Comparison of ENCODE assay signal across 19 cellular contexts in the genomic region with DNA sequence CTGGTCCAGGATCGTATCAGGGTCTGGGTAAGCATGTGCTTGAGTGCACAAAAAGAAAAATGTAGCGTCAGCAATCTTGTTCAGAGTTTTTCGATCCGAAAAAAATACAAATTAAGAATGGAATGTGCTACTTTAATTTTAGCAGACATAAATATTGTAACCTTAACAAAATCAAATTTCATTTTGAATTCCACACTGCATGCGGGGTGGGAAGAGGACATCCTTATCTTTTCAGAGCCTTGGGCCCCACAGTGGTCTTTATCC.
DNase-seq lines count a peak whose midpoint lies in the region; ATAC-seq, FAIRE-seq and TF ChIP-seq lines count a peak whose summit lies in the region.
"Had no signal": no experiment of that assay in that cellular context is flagged by ENCODE, and none has a peak within 500 bp of the region (broad histone marks: within the 10 kb centered on the region; RNA-seq: fewer than 3 reads in every experiment).

No MANE protein-coding gene starts in this region.

- DNase-seq in HepG2 (ENCODE audit: low spot score): no peak
- no peak for DNase-seq in right lobe of liver
- DNase-seq in endothelial cell of umbilical vein (ENCODE audit: low read depth, low spot score): no peak
- DNase-seq in psoas muscle: no peak
- no peak for DNase-seq in effector memory CD4-positive, alpha-beta T cell
- no peak for DNase-seq in progenitor cell of endocrine pancreas (ENCODE audit: low spot score, unreplicated experiment)
- no peak for DNase-seq in smooth muscle cell (lab: John Stamatoyannopoulos, UW; ENCODE audit: unreplicated experiment)
- DNase-seq: NCI-H1417, NCI-H187 treated with DMSO at 0.1 percent for 48 hours, NCI-H345, NCI-H526, SIG-M5 had no signal

- no TSS peak for BruUV-seq in HepG2 (replicated peaks; lab: Mats Ljungman, UMichigan)
- no TSS peak for BruUV-seq in endothelial cell of umbilical vein (replicated peaks; lab: Mats Ljungman, UMichigan)

- CTCF ChIA-PET in HepG2 (lab: Yijun Ruan, JAX; ENCODE audit: low intra/inter-chr PET ratio, low total read pairs) (no interaction called here), endothelial cell of umbilical vein (lab: Charles Lee) (interaction anchor here (0.9 to 2.9 kb wide), 6 partner anchors 9 to 531 kb away, joined by 3 to 34 read pairs (median 6); partner anchors contain the start of genes SLC38A6 and TRMT5)

- TF ChIP-seq EP300 in HepG2 (IDR thresholded peaks at IDR 0.05; ENCODE audit: low read depth in 2 of 2, low read length in 2 of 2) (no peak), HepG2 (CRISPR knock-in tag; IDR thresholded peaks at IDR 0.05; ENCODE audit: borderline replicate concordance) (no peak)

- H3K27ac Mint-ChIP-seq in progenitor cell of endocrine pancreas: no peak overlapping the region
- H3K27ac Mint-ChIP-seq: B cell had no signal

- in situ Hi-C loops in HepG2 (cut with HindIII; ENCODE audit: extremely low pct_ligation_motif_present, low pct_unique_long_range_greater_than_20kb): loop anchor here (25.0 kb wide), 1 partner anchor 150 kb away; no protein-coding TSS in a partner anchor

- H3K27me3 ChIP-seq in HepG2 (ENCODE audit: control insufficient read depth in 1 of 2, insufficient read depth in 2 of 2, low read length in 2 of 2) (peaks cover 0 to 4% of the 10 kb centered on the region in 2 experiments; a peak in 2 of 5 replicates), right lobe of liver (no peaks in the 10 kb centered on the region), endothelial cell of umbilical vein (ENCODE audit: control insufficient read depth in 2 of 2, insufficient read depth in 2 of 2, low read length in 2 of 2) (no peaks in the 10 kb centered on the region), psoas muscle (ENCODE audit: insufficient read depth in 3 of 3, low read length in 2 of 3) (no peaks in the 10 kb centered on the region), smooth muscle cell (ENCODE audit: low read depth) (no peaks in the 10 kb centered on the region)
- peaks cover 7% of the 10 kb centered on the region for H3K27me3 ChIP-seq in effector memory CD4-positive, alpha-beta T cell (replicated peaks; ENCODE audit: control insufficient read depth, insufficient read depth, low read length, poor library complexity, severe bottlenecking)

- H3K9ac ChIP-seq in HepG2 (ENCODE audit: insufficient read depth, low read depth, low read length): no peak overlapping the region
- H3K9ac ChIP-seq in endothelial cell of umbilical vein (replicated peaks; ENCODE audit: extremely low read depth, insufficient read depth, low read length): no peak overlapping the region
- H3K9ac ChIP-seq in smooth muscle cell (ENCODE audit: low read depth): no peak overlapping the region

- H3K27me3 Mint-ChIP-seq in progenitor cell of endocrine pancreas: peaks cover 23% of the 10 kb centered on the region

- TF ChIP-seq POLR2A in HepG2 (IDR thresholded peaks at IDR 0.05; ENCODE audit: insufficient read depth in 1 of 2, low read depth in 2 of 2, low read length in 2 of 2): no peak
- no peak for TF ChIP-seq POLR2A in right lobe of liver (IDR thresholded peaks at IDR 0.05)
- TF ChIP-seq POLR2A in endothelial cell of umbilical vein (IDR thresholded peaks at IDR 0.05; ENCODE audit: low read depth, low read length): no peak

- H3K4me3 ChIP-seq in HepG2 (replicated peaks in 1 of 3; ENCODE audit: insufficient read depth in 1 of 3, low read depth in 2 of 3, low read length in 3 of 3): no peak overlapping the region
- no peak overlapping the region for H3K4me3 ChIP-seq in right lobe of liver
- no peak overlapping the region for H3K4me3 ChIP-seq in endothelial cell of umbilical vein (replicated peaks in 1 of 3; ENCODE audit: insufficient read depth in 1 of 3, low read depth in 1 of 3, low read length in 3 of 3)
- H3K4me3 ChIP-seq in psoas muscle: peak overlapping the region; percentile 68
- no peak overlapping the region for H3K4me3 ChIP-seq in effector memory CD4-positive, alpha-beta T cell (ENCODE audit: insufficient read depth, low read depth, low read length, poor library complexity, severe bottlenecking)
- no peak overlapping the region for H3K4me3 ChIP-seq in smooth muscle cell

- no peaks in the 10 kb centered on the region for H3F3A ChIP-seq in smooth muscle cell (ENCODE audit: low read depth)

- 83% methylated on average over 5 of the region's 5 CpGs for WGBS in HepG2 (ENCODE audit: low lambda C conversion rate)
- whole genome bisulfite sequencing in right lobe of liver (ENCODE audit: insufficient coverage, low coverage, low lambda C conversion rate, missing lambda C conversion rate): 60% methylated on average over 5 of the region's 5 CpGs
- WGBS in psoas muscle, 3 donors: 28 to 60% (median 39%) methylated on average over 5 of the region's 5 CpGs
- WGBS in smooth muscle cell (ENCODE audit: low lambda C conversion rate): 95% methylated on average over 5 of the region's 5 CpGs

- no peaks in the 10 kb centered on the region for H3K79me2 ChIP-seq in HepG2 (ENCODE audit: insufficient read depth, low read length)
- no peaks in the 10 kb centered on the region for H3K79me2 ChIP-seq in endothelial cell of umbilical vein (ENCODE audit: control insufficient read depth, insufficient read depth, low read length)
- no peaks in the 10 kb centered on the region for H3K79me2 ChIP-seq in smooth muscle cell (ENCODE audit: low read depth)

- dilution Hi-C loops in endothelial cell of umbilical vein (cut with MboI; ENCODE audit: extremely low pct_ligation_motif_present, low sequenced_read_pairs): no loop called here

- H3K4me1 ChIP-seq in HepG2 (ENCODE audit: insufficient read depth, low read length) (peaks cover 32% of the 10 kb centered on the region), right lobe of liver (peaks cover 0 to 5% (median 0%) of the 10 kb centered on the region in 4 donors), endothelial cell of umbilical vein (ENCODE audit: control insufficient read depth, extremely low read depth, insufficient read depth, low read length) (peaks cover 56% of the 10 kb centered on the region), psoas muscle (peaks cover 36% of the 10 kb centered on the region), smooth muscle cell (ENCODE audit: low read depth) (peaks cover 13% of the 10 kb centered on the region)
- peaks cover 5% of the 10 kb centered on the region for H3K4me1 ChIP-seq in effector memory CD4-positive, alpha-beta T cell (ENCODE audit: control insufficient read depth, insufficient read depth, low read length, poor library complexity, severe bottlenecking)

- FAIRE-seq in HepG2 (lab: Jason Lieb, UNC): no peak
- FAIRE-seq in endothelial cell of umbilical vein (lab: Jason Lieb, UNC): no peak
- FAIRE-seq: G401.6, H54 had no signal

- H3K9me3 ChIP-seq in HepG2 (ENCODE audit: low read length) (no peaks in the 10 kb centered on the region), right lobe of liver (no peaks in the 10 kb centered on the region), endothelial cell of umbilical vein (replicated peaks; ENCODE audit: control insufficient read depth, insufficient read depth, low read length) (no peaks in the 10 kb centered on the region), psoas muscle (no peaks in the 10 kb centered on the region), smooth muscle cell (replicated peaks; ENCODE audit: low read depth) (no peaks in the 10 kb centered on the region)
- no peaks in the 10 kb centered on the region for H3K9me3 ChIP-seq in effector memory CD4-positive, alpha-beta T cell (ENCODE audit: control insufficient read depth, low read length)

- H3K9me3 Mint-ChIP-seq in progenitor cell of endocrine pancreas (ENCODE audit: low read depth): no peaks in the 10 kb centered on the region

- H3K27ac ChIP-seq in HepG2 (ENCODE audit: extremely low read length, insufficient read depth, low read length) (no peak overlapping the region), right lobe of liver (no peak overlapping the region), endothelial cell of umbilical vein (ENCODE audit: insufficient read depth, low read depth, low read length) (peak overlapping the region; percentile 44), psoas muscle (peak overlapping the region; percentile 94), smooth muscle cell (ENCODE audit: low read depth) (no peak overlapping the region)
- no peak overlapping the region for H3K27ac ChIP-seq in effector memory CD4-positive, alpha-beta T cell (ENCODE audit: insufficient read depth, low read length, poor library complexity, severe bottlenecking)
- H3K27ac ChIP-seq: 22Rv1, PC-9, RWPE1 had no signal

- H2AFZ ChIP-seq in HepG2 (ENCODE audit: low read length) (no peak overlapping the region), endothelial cell of umbilical vein (ENCODE audit: low read depth, low read length) (peak overlapping the region; percentile 58), smooth muscle cell (ENCODE audit: low read depth) (no peak overlapping the region)

- no peak for TF ChIP-seq CTCF in HepG2 (CRISPR knock-in tag; IDR thresholded peaks at IDR 0.05)
- TF ChIP-seq CTCF in right lobe of liver (IDR thresholded peaks at IDR 0.05): no peak
- TF ChIP-seq CTCF in endothelial cell of umbilical vein (IDR thresholded peaks at IDR 0.05; ENCODE audit: extremely low read depth in 1 of 2, insufficient read depth in 1 of 2, low read depth in 1 of 2, low read length in 2 of 2): no peak
- no peak for TF ChIP-seq CTCF in psoas muscle (IDR thresholded peaks at IDR 0.05)
- no peak for TF ChIP-seq CTCF in progenitor cell of endocrine pancreas (IDR thresholded peaks at IDR 0.05; ENCODE audit: unreplicated experiment)
- TF ChIP-seq CTCF in smooth muscle cell (IDR thresholded peaks at IDR 0.05; ENCODE audit: borderline replicate concordance, insufficient read depth, poor library complexity, severe bottlenecking): no peak

- H3K4me2 ChIP-seq in HepG2 (ENCODE audit: low read depth, low read length) (no peak overlapping the region), endothelial cell of umbilical vein (ENCODE audit: insufficient read depth, low read length) (peak overlapping the region; percentile 74), smooth muscle cell (no peak overlapping the region)

- H3K4me3 Mint-ChIP-seq in progenitor cell of endocrine pancreas (ENCODE audit: low read depth): no peak overlapping the region
- H3K4me3 Mint-ChIP-seq: B cell had no signal

- H3K4me1 Mint-ChIP-seq in progenitor cell of endocrine pancreas (ENCODE audit: low read depth): peaks cover 6% of the 10 kb centered on the region

- H3K9me1 ChIP-seq in endothelial cell of umbilical vein (replicated peaks; ENCODE audit: control insufficient read depth, extremely low read depth, insufficient read depth, low read length): no peaks in the 10 kb centered on the region

- no peaks in the 10 kb centered on the region for H3K36me3 Mint-ChIP-seq in progenitor cell of endocrine pancreas (ENCODE audit: insufficient read depth)

- TF ChIP-seq RAD21 in HepG2 (CRISPR knock-in tag; IDR thresholded peaks at IDR 0.05): no peak

- POLR2A ChIA-PET in HepG2 (lab: Yijun Ruan, JAX): interaction anchor here (0.6 kb wide), 1 partner anchor 207 kb away, joined by 3 read pairs; the partner anchor contains the start of genes SLC38A6 and TRMT5
- POLR2A ChIA-PET in endothelial cell of umbilical vein (lab: Charles Lee): interaction anchor here (1.1 to 1.5 kb wide), 3 partner anchors 61 to 207 kb away, joined by 4 to 5 read pairs (median 4); partner anchors contain the start of genes SLC38A6 and TRMT5

- no peaks in the 10 kb centered on the region for H4K20me1 ChIP-seq in HepG2 (ENCODE audit: insufficient read depth, low read length)
- no peaks in the 10 kb centered on the region for H4K20me1 ChIP-seq in endothelial cell of umbilical vein (replicated peaks; ENCODE audit: control insufficient read depth, extremely low read depth, insufficient read depth, low read length)
- H4K20me1 ChIP-seq in smooth muscle cell (ENCODE audit: low read depth): no peaks in the 10 kb centered on the region

- ATAC-seq in HepG2 (no peak), right lobe of liver (no peak), psoas muscle (no peak), HG03280 (IDR thresholded peaks at IDR 0.05; ENCODE audit: unreplicated experiment) (no peak)

- H3K36me3 ChIP-seq in HepG2 (replicated peaks in 1 of 2; ENCODE audit: control insufficient read depth in 1 of 2, insufficient read depth in 2 of 2, low read length in 2 of 2) (no peaks in the 10 kb centered on the region), right lobe of liver (no peaks in the 10 kb centered on the region), endothelial cell of umbilical vein (ENCODE audit: control insufficient read depth in 2 of 2, extremely low read depth in 1 of 2, insufficient read depth in 2 of 2, low read length in 2 of 2) (no peaks in the 10 kb centered on the region), psoas muscle (ENCODE audit: insufficient read depth in 1 of 2, low read depth in 1 of 2) (no peaks in the 10 kb centered on the region), smooth muscle cell (ENCODE audit: low read depth) (no peaks in the 10 kb centered on the region)
- no peaks in the 10 kb centered on the region for H3K36me3 ChIP-seq in effector memory CD4-positive, alpha-beta T cell (ENCODE audit: control insufficient read depth, insufficient read depth, low read length)

- intact Hi-C loops in HepG2 (cut with micrococcal nuclease; ENCODE audit: unreplicated experiment): loop anchor here (10.0 kb wide), 1 partner anchor 463 kb away; the partner anchor contains the start of gene SIX4
- intact Hi-C loops in right lobe of liver (cut with DNase I): no loop called here
- intact Hi-C loops in endothelial cell of umbilical vein (cut with micrococcal nuclease): loop anchor here (5.0 kb wide), 1 partner anchor 450 kb away; no protein-coding TSS in a partner anchor
- intact Hi-C loops in psoas muscle (cut with DNase I): loop anchor here (2.0 to 5.0 kb wide), 5 partner anchors 31 to 465 kb away; partner anchors contain the start of gene SIX4 (in 1 of the 2)

Comparison
In these comparisons a context has a peak if more than half of its experiments do, and no peak if none do; other contexts are left out.
1. intact Hi-C loops: an anchor here in HepG2 (10.0 kb wide), endothelial cell of umbilical vein (5.0 kb wide) and psoas muscle (2.0 to 5.0 kb wide); none called in right lobe of liver.
2. H3K27ac ChIP-seq: peak in endothelial cell of umbilical vein (single experiment) and psoas muscle (single experiment); none in HepG2 (single experiment), right lobe of liver (0 of 3), effector memory CD4-positive, alpha-beta T cell (single experiment) and smooth muscle cell (single experiment).